In the genomic region with DNA sequence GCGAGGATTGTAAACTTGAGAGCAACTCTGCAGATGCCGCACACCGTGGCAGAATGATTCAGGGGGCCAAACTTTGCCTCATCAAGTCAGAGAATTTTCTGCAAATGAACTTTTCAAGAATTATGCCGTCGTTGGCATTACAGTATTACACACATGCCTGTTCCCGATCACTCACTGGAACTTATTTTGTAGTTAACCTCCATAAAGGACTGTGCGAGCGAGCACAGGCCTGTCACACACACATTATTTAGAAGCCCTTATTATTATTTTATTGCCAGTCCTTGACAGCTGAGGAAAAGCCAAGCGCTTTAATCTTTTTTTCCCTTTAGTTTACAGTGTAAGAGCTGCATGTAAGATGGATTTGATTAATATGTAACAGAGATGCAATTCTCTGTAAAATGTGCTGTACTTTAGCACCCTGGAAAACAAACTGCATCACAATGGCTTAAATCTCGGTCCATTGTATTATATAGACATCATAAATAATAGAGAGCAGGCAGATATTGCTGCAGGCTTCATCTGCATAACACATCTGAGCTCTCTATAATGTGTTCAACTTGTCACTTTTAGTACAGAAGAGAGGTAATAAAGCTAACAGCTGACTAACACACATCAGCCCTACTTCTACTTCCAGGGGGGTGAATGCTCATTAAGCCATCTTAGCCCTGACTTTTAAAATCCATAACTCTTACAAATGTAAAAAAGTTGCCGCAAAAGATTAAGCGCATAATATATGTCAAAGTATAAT, we compare ENCODE assay signal across 19 cellular contexts.
"Had no signal": no experiment of that assay in that cellular context is flagged by ENCODE, and none has a peak within 500 bp of the region (broad histone marks: within the 10 kb centered on the region; RNA-seq: fewer than 3 reads in every experiment).

No MANE protein-coding gene starts in this region.

- H3K27me3 Mint-ChIP-seq: activated CD4-positive, alpha-beta T cell treated with anti-CD3 and anti-CD28 coated beads for 36 hours; activated naive CD8-positive, alpha-beta T cell; stimulated activated naive CD8-positive, alpha-beta T cell treated with anti-CD3 and anti-CD28 coated beads, Interleukin-15, amount 100 ng/mL, for 72 hours; T-cell had no signal

- H3K36me3 Mint-ChIP-seq: activated naive CD8-positive, alpha-beta T cell; natural killer cell treated with Interleukin-12 subunit alpha and Interleukin-12 subunit beta and Interleukin-15 and Interleukin-18, amount 100 ng/mL, for 72 hours; T-cell; WTC11 had no signal

- H3K27ac Mint-ChIP-seq: activated CD4-positive, alpha-beta T cell treated with anti-CD3 and anti-CD28 coated beads for 36 hours; activated naive CD8-positive, alpha-beta T cell; natural killer cell treated with Interleukin-12 subunit alpha and Interleukin-12 subunit beta and Interleukin-15 and Interleukin-18, amount 100 ng/mL, for 72 hours; stimulated activated naive CD8-positive, alpha-beta T cell treated with anti-CD3 and anti-CD28 coated beads, Interleukin-15, amount 100 ng/mL, for 72 hours; T-cell; WTC11 had no signal

- H3K36me3 ChIP-seq: cardiac muscle cell, suprapubic skin, transverse colon, uterus had no signal

- H3K9me3 ChIP-seq: suprapubic skin, transverse colon, uterus had no signal

- H3K27me3 ChIP-seq: suprapubic skin, transverse colon, uterus had no signal

- H3K4me1 ChIP-seq: uterus had no signal

- H3K27ac ChIP-seq: cardiac muscle cell, epithelial cell of prostate, suprapubic skin, transverse colon, uterus had no signal

- H3K4me3 Mint-ChIP-seq: activated CD4-positive, alpha-beta T cell treated with anti-CD3 and anti-CD28 coated beads for 36 hours; activated naive CD8-positive, alpha-beta T cell; natural killer cell treated with Interleukin-12 subunit alpha and Interleukin-12 subunit beta and Interleukin-15 and Interleukin-18, amount 100 ng/mL, for 72 hours; stimulated activated naive CD8-positive, alpha-beta T cell treated with anti-CD3 and anti-CD28 coated beads, Interleukin-15, amount 100 ng/mL, for 72 hours; T-cell; WTC11 had no signal

- ATAC-seq: activated CD4-positive, alpha-beta T cell treated with anti-CD3 and anti-CD28 coated beads for 36 hours; natural killer cell treated with Interleukin-12 subunit alpha and Interleukin-12 subunit beta and Interleukin-15 and Interleukin-18, amount 100 ng/mL, for 72 hours; stimulated activated naive CD8-positive, alpha-beta T cell treated with anti-CD3 and anti-CD28 coated beads, Interleukin-15, amount 100 ng/mL, for 72 hours; T-cell had no signal

- H3K9me3 Mint-ChIP-seq: natural killer cell treated with Interleukin-12 subunit alpha and Interleukin-12 subunit beta and Interleukin-15 and Interleukin-18, amount 100 ng/mL, for 72 hours; T-cell; WTC11 had no signal

- H3K4me3 ChIP-seq: cardiac muscle cell, suprapubic skin, transverse colon, uterus had no signal

- DNase-seq: activated CD4-positive, alpha-beta T cell treated with anti-CD3 and anti-CD28 coated beads for 36 hours; activated CD4-positive, alpha-beta T cell treated with anti-CD3 and anti-CD28 coated beads, Interleukin-2, amount 50 U/mL, for 48 hours; dermis blood vessel endothelial cell; foreskin melanocyte; mesendoderm; occipital lobe; posterior cingulate gyrus; retina; stimulated activated CD4-positive, alpha-beta T cell treated with anti-CD3 and anti-CD28 coated beads, Interleukin-2, amount 100 ng/mL, for 48 hours; stimulated activated naive CD8-positive, alpha-beta T cell treated with anti-CD3 and anti-CD28 coated beads, Interleukin-15, amount 100 ng/mL, for 72 hours; T-cell; transverse colon; uterus had no signal
